In genomic region chr7:74396993-74397392, GRCh38 we compare ENCODE assay signal across 28 cellular contexts. TPM values are rescaled to one million over a fixed set of nuclear protein-coding genes. Genes with fewer than 3 reads are reported as not detected.
"Had no signal": no experiment of that assay in that cellular context is flagged by ENCODE, and none has a peak within 500 bp of the region (broad histone marks: within the 10 kb centered on the region; RNA-seq: fewer than 3 reads in every experiment).

No MANE protein-coding gene starts in this region.

- H3K79me2 ChIP-seq: parathyroid adenoma had no signal

- FAIRE-seq: colon, endometrium, islet of Langerhans had no signal

- H3K27ac ChIP-seq: esophagus squamous epithelium, heart right ventricle, lower lobe of right lung, parathyroid adenoma, prostate gland, right atrium auricular region, skin epidermis, suprapubic skin, vagina had no signal

- H3K4me3 Mint-ChIP-seq: dendritic cell treated with granulocyte-macrophage colony-stimulating factor and Interleukin-4, amounts not matched to agents 40 ng/mL and 50 ng/mL, for 4 days; memory B cell; natural killer cell treated with Interleukin-12 subunit alpha and Interleukin-12 subunit beta and Interleukin-15 and Interleukin-18, amount 100 ng/mL, for 72 hours; neural crest cell; stimulated activated naive CD8-positive, alpha-beta T cell treated with anti-CD3 and anti-CD28 coated beads, Interleukin-15, amount 100 ng/mL, for 72 hours had no signal

- H3K9me3 Mint-ChIP-seq: dendritic cell treated with granulocyte-macrophage colony-stimulating factor and Interleukin-4, amounts not matched to agents 40 ng/mL and 50 ng/mL, for 4 days; memory B cell; natural killer cell treated with Interleukin-12 subunit alpha and Interleukin-12 subunit beta and Interleukin-15 and Interleukin-18, amount 100 ng/mL, for 72 hours; neural crest cell; stimulated activated naive CD8-positive, alpha-beta T cell treated with anti-CD3 and anti-CD28 coated beads, Interleukin-15, amount 100 ng/mL, for 72 hours had no signal

- H3K4me3 ChIP-seq: esophagus squamous epithelium, heart right ventricle, lower lobe of right lung, prostate gland, right atrium auricular region, skin epidermis, suprapubic skin, vagina had no signal

- H3K27me3 ChIP-seq: esophagus squamous epithelium, heart right ventricle, right atrium auricular region, suprapubic skin, vagina had no signal

- H3K36me3 Mint-ChIP-seq: natural killer cell treated with Interleukin-12 subunit alpha and Interleukin-12 subunit beta and Interleukin-15 and Interleukin-18, amount 100 ng/mL, for 72 hours had no signal

- H3K27me3 Mint-ChIP-seq: dendritic cell treated with granulocyte-macrophage colony-stimulating factor and Interleukin-4, amounts not matched to agents 40 ng/mL and 50 ng/mL, for 4 days; memory B cell; natural killer cell treated with Interleukin-12 subunit alpha and Interleukin-12 subunit beta and Interleukin-15 and Interleukin-18, amount 100 ng/mL, for 72 hours; stimulated activated naive CD8-positive, alpha-beta T cell treated with anti-CD3 and anti-CD28 coated beads, Interleukin-15, amount 100 ng/mL, for 72 hours had no signal

- H3K4me1 Mint-ChIP-seq: memory B cell; stimulated activated naive CD8-positive, alpha-beta T cell treated with anti-CD3 and anti-CD28 coated beads, Interleukin-15, amount 100 ng/mL, for 72 hours had no signal

- H3K9ac ChIP-seq: parathyroid adenoma had no signal

- H3K4me1 ChIP-seq: parathyroid adenoma, prostate gland, vagina had no signal

- H2AFZ ChIP-seq: parathyroid adenoma had no signal

- ATAC-seq: heart right ventricle; left ventricle myocardium superior; lower lobe of right lung; natural killer cell treated with Interleukin-12 subunit alpha and Interleukin-12 subunit beta and Interleukin-15 and Interleukin-18, amount 100 ng/mL, for 72 hours; stimulated activated naive CD8-positive, alpha-beta T cell treated with anti-CD3 and anti-CD28 coated beads, Interleukin-15, amount 100 ng/mL, for 72 hours had no signal

- H3K9me3 ChIP-seq: esophagus squamous epithelium, lower lobe of right lung, prostate gland, right atrium auricular region, suprapubic skin, vagina had no signal

- DNase-seq: cerebellar nuclear complex; effector memory CD4-positive, alpha-beta T cell; erythroblast; esophagus squamous epithelium; foreskin melanocyte; glutamatergic neuron; heart right ventricle; hippocampal formation; left ventricle myocardium superior; lower lobe of right lung; stimulated activated CD4-positive, alpha-beta T cell treated with anti-CD3 and anti-CD28 coated beads, Interleukin-15, amount 100 ng/mL, for 24 hours; stimulated activated CD4-positive, alpha-beta T cell treated with anti-CD3 and anti-CD28 coated beads, Interleukin-4, amount 100 ng/mL, for 1 hour; stimulated activated CD8-positive, alpha-beta memory T cell treated with anti-CD3 and anti-CD28 coated beads, Interleukin-4, amount 100 ng/mL, for 48 hours; stimulated activated naive CD4-positive, alpha-beta T cell; stimulated activated naive CD8-positive, alpha-beta T cell treated with anti-CD3 and anti-CD28 coated beads, Interleukin-15, amount 100 ng/mL, for 72 hours had no signal

- H3K27ac Mint-ChIP-seq: dendritic cell treated with granulocyte-macrophage colony-stimulating factor and Interleukin-4, amounts not matched to agents 40 ng/mL and 50 ng/mL, for 4 days; memory B cell; natural killer cell treated with Interleukin-12 subunit alpha and Interleukin-12 subunit beta and Interleukin-15 and Interleukin-18, amount 100 ng/mL, for 72 hours; stimulated activated naive CD8-positive, alpha-beta T cell treated with anti-CD3 and anti-CD28 coated beads, Interleukin-15, amount 100 ng/mL, for 72 hours had no signal

RNA-seq across cellular contexts. Expression of gene GTF2IRD1, which starts 56.7 kb away (rescaled TPM):
- total RNA-seq: natural killer cell treated with Interleukin-12 subunit alpha and Interleukin-12 subunit beta and Interleukin-15 and Interleukin-18, amount 100 ng/mL, for 72 hours had no signal
